ENCODE assay signal across 9 cellular contexts in genomic region chr2:102185347-102185746, GRCh38. TPM values are rescaled to one million over a fixed set of nuclear protein-coding genes. Genes with fewer than 3 reads are reported as not detected.
DNase-seq lines count a peak whose midpoint lies in the region; ATAC-seq and TF ChIP-seq lines count a peak whose summit lies in the region.
"Had no signal": no experiment of that assay in that cellular context is flagged by ENCODE, and none has a peak within 500 bp of the region (broad histone marks: within the 10 kb centered on the region; RNA-seq: fewer than 3 reads in every experiment).

No MANE protein-coding gene starts in this region.

- no peaks in the 10 kb centered on the region for H3K9me3 ChIP-seq in ascending aorta

- no peaks in the 10 kb centered on the region for H3K27me3 ChIP-seq in ascending aorta

- intact Hi-C loops in ascending aorta (cut with DNase I), result loop anchor here (5.0 to 10.0 kb wide), 2 partner anchors 163 to 169 kb away; partner anchors contain the start of gene IL18R1

- H3K36me3 ChIP-seq in ascending aorta, result no peaks in the 10 kb centered on the region

- H3K4me3 ChIP-seq in AG04449 (ENCODE audit: low read depth, low read length), result no peak overlapping the region
- H3K4me3 ChIP-seq in ascending aorta, result no peak overlapping the region

- no peak overlapping the region for H3K27ac ChIP-seq in ascending aorta

- DNase-seq in AG04449 (ENCODE audit: low read depth, low spot score) (no peak), ascending aorta (ENCODE audit: low spot score in 2 of 2) (no peak), left lobe of liver (ENCODE audit: low spot score) (no peak), activated gamma-delta T cell (lab: John Stamatoyannopoulos, UW) (no peak)
- DNase-seq: RPMI8226 had no signal

- H3K4me1 ChIP-seq in ascending aorta, result peaks cover 0 to 4% of the 10 kb centered on the region in 2 donors

- TF ChIP-seq CTCF in AG04449 (IDR thresholded peaks at IDR 0.05; ENCODE audit: insufficient read depth, low read length, missing control alignments), result peak; percentile 42
- TF ChIP-seq CTCF in GM12873 (IDR thresholded peaks at IDR 0.05; ENCODE audit: insufficient read depth, low read depth, low read length, missing control alignments), result peak; percentile 33
- peak; percentile 13 to 49 (median 33) for TF ChIP-seq CTCF in ascending aorta (IDR thresholded peaks at IDR 0.05)

- ATAC-seq in left lobe of liver (peak; percentile 29), GM18909 (IDR thresholded peaks at IDR 0.05; ENCODE audit: poor library complexity, unreplicated experiment) (no peak), GM21423 (IDR thresholded peaks at IDR 0.05; ENCODE audit: unreplicated experiment) (no peak), HG03354 (IDR thresholded peaks at IDR 0.05; ENCODE audit: poor library complexity, severe bottlenecking, unreplicated experiment) (no peak)

- CTCF ChIA-PET in AG04449 (lab: Yijun Ruan, JAX), result interaction anchor here (0.7 to 5.8 kb wide), 5 partner anchors 28 to 170 kb away, joined by 3 to 30 read pairs (median 5); partner anchors contain the start of gene IL18R1

- POLR2A ChIA-PET in AG04449 (lab: Yijun Ruan, JAX), result no interaction called here

RNA-seq across cellular contexts. Expression of gene IL1RL2, which starts 1.5 kb away (rescaled TPM):
- total RNA-seq in ascending aorta (not detected), left lobe of liver (2.5 TPM)

RNA-seq across cellular contexts. Expression of gene IL1R1, which starts 42.8 kb away (rescaled TPM):
- total RNA-seq in ascending aorta (132 TPM), left lobe of liver (39.0 TPM)
